ENCODE assay signal across 1 cellular context in the genomic region with DNA sequence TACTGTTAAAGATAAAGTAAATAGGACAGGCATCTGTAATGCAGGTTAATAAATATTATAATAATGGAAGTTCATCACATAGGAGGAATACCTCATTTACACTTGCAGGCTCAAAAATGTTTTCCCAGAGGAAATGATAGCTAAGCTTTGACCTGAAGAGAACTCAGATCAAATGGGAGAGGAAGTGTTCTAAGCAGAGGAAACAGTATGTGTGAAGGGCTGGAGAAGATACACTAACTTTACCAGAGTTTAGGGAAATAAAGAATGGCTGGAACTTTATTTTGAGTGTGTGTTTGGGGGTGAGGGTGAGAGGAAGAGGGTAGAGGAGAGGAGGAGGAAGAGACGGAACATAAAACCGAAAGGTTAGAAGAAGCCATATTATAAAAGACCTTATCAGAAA.
TF ChIP-seq lines count a peak whose summit lies in the region.

No MANE protein-coding gene starts in this region.

TF ChIP-seq in WTC11, 78 proteins besides CTCF, POLR2A, EP300 and RAD21 (continued from another document):
- TF ChIP-seq, protein P1, sequence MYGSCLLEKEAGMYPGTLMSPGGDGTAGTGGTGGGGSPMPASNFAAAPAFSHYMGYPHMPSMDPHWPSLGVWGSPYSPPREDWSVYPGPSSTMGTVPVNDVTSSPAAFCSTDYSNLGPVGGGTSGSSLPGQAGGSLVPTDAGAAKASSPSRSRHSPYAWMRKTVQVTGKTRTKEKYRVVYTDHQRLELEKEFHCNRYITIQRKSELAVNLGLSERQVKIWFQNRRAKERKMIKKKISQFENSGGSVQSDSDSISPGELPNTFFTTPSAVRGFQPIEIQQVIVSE (CRISPR knock-in tag; IDR thresholded peaks at IDR 0.05; ENCODE audit: borderline replicate concordance), result no peak
- no peak for TF ChIP-seq ETV6 (CRISPR knock-in tag; IDR thresholded peaks at IDR 0.05)
- TF ChIP-seq, protein P2, sequence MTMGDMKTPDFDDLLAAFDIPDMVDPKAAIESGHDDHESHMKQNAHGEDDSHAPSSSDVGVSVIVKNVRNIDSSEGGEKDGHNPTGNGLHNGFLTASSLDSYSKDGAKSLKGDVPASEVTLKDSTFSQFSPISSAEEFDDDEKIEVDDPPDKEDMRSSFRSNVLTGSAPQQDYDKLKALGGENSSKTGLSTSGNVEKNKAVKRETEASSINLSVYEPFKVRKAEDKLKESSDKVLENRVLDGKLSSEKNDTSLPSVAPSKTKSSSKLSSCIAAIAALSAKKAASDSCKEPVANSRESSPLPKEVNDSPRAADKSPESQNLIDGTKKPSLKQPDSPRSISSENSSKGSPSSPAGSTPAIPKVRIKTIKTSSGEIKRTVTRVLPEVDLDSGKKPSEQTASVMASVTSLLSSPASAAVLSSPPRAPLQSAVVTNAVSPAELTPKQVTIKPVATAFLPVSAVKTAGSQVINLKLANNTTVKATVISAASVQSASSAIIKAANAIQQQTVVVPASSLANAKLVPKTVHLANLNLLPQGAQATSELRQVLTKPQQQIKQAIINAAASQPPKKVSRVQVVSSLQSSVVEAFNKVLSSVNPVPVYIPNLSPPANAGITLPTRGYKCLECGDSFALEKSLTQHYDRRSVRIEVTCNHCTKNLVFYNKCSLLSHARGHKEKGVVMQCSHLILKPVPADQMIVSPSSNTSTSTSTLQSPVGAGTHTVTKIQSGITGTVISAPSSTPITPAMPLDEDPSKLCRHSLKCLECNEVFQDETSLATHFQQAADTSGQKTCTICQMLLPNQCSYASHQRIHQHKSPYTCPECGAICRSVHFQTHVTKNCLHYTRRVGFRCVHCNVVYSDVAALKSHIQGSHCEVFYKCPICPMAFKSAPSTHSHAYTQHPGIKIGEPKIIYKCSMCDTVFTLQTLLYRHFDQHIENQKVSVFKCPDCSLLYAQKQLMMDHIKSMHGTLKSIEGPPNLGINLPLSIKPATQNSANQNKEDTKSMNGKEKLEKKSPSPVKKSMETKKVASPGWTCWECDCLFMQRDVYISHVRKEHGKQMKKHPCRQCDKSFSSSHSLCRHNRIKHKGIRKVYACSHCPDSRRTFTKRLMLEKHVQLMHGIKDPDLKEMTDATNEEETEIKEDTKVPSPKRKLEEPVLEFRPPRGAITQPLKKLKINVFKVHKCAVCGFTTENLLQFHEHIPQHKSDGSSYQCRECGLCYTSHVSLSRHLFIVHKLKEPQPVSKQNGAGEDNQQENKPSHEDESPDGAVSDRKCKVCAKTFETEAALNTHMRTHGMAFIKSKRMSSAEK (CRISPR knock-in tag; IDR thresholded peaks at IDR 0.05; ENCODE audit: borderline replicate concordance), result no peak
- TF ChIP-seq TEAD1 (CRISPR knock-in tag; IDR thresholded peaks at IDR 0.05), result no peak
- TF ChIP-seq FOXP1 (CRISPR knock-in tag; IDR thresholded peaks at IDR 0.05; ENCODE audit: borderline replicate concordance), result no peak
- TF ChIP-seq, protein P3, sequence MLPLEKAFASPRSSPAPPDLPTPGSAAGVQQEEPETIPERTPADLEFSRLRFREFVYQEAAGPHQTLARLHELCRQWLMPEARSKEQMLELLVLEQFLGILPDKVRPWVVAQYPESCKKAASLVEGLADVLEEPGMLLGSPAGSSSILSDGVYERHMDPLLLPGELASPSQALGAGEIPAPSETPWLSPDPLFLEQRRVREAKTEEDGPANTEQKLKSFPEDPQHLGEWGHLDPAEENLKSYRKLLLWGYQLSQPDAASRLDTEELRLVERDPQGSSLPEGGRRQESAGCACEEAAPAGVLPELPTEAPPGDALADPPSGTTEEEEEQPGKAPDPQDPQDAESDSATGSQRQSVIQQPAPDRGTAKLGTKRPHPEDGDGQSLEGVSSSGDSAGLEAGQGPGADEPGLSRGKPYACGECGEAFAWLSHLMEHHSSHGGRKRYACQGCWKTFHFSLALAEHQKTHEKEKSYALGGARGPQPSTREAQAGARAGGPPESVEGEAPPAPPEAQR (CRISPR knock-in tag; IDR thresholded peaks at IDR 0.05), result no peak
- no peak for TF ChIP-seq JUN (CRISPR knock-in tag; IDR thresholded peaks at IDR 0.05)
- TF ChIP-seq, protein P4, sequence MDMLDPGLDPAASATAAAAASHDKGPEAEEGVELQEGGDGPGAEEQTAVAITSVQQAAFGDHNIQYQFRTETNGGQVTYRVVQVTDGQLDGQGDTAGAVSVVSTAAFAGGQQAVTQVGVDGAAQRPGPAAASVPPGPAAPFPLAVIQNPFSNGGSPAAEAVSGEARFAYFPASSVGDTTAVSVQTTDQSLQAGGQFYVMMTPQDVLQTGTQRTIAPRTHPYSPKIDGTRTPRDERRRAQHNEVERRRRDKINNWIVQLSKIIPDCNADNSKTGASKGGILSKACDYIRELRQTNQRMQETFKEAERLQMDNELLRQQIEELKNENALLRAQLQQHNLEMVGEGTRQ (CRISPR knock-in tag; IDR thresholded peaks at IDR 0.05), result no peak
- no peak for TF ChIP-seq ZNF423 (CRISPR knock-in tag; IDR thresholded peaks at IDR 0.05)
